ENCODE assay signal across 24 cellular contexts in genomic region chr11:82747471-82747870, GRCh38. TPM values are rescaled to one million over a fixed set of nuclear protein-coding genes. Genes with fewer than 3 reads are reported as not detected.
"Had no signal": no experiment of that assay in that cellular context is flagged by ENCODE, and none has a peak within 500 bp of the region (broad histone marks: within the 10 kb centered on the region; RNA-seq: fewer than 3 reads in every experiment).

No MANE protein-coding gene starts in this region.

- H3K79me2 ChIP-seq: hepatocyte had no signal

- H3K27ac ChIP-seq: colonic mucosa, esophagus muscularis mucosa, hepatocyte, ovary, suprapubic skin, tibial artery had no signal

- H3K4me2 ChIP-seq: hepatocyte had no signal

- ATAC-seq: left lobe of liver; natural killer cell; right cardiac atrium; stimulated activated naive CD8-positive, alpha-beta T cell treated with anti-CD3 and anti-CD28 coated beads, Interleukin-15, Interleukin-2, amounts not matched to agents 100 U/mL and 50 U/mL, for 24 hours had no signal

- H2AFZ ChIP-seq: hepatocyte had no signal

- FAIRE-seq: endothelial cell of umbilical vein, small intestine, urothelium cell line had no signal

- H3K9me3 Mint-ChIP-seq: endodermal cell had no signal

- H3K27ac Mint-ChIP-seq: endodermal cell, mesothelial cell of epicardium, natural killer cell had no signal

- H3K4me1 ChIP-seq: colonic mucosa, esophagus muscularis mucosa, suprapubic skin, tibial artery had no signal

- H3K4me3 ChIP-seq: colonic mucosa, esophagus muscularis mucosa, hepatocyte, ovary, suprapubic skin, tibial artery had no signal

- H3K36me3 Mint-ChIP-seq: mesothelial cell of epicardium, natural killer cell had no signal

- H3K36me3 ChIP-seq: colonic mucosa, esophagus muscularis mucosa, ovary, suprapubic skin, tibial artery had no signal

- DNase-seq: caudate nucleus; colonic mucosa; dermis blood vessel endothelial cell; endodermal cell; kidney glomerular epithelial cell; natural killer cell; nucleus accumbens; ovary; right cardiac atrium; small intestine; stimulated activated CD4-positive, alpha-beta T cell treated with anti-CD3 and anti-CD28 coated beads, Interleukin-12 subunit alpha, Interleukin-12 subunit beta, amount 100 ng/mL, for 4 hours; stimulated activated CD4-positive, alpha-beta T cell treated with anti-CD3 and anti-CD28 coated beads, Interleukin-2, amount 100 ng/mL, for 48 hours; stimulated activated naive CD8-positive, alpha-beta T cell treated with anti-CD3 and anti-CD28 coated beads, Interleukin-15, Interleukin-2, amounts not matched to agents 100 U/mL and 50 U/mL, for 24 hours; tibial artery had no signal

- H3K4me3 Mint-ChIP-seq: endodermal cell, mesothelial cell of epicardium, natural killer cell, neural crest cell had no signal

- H3K27me3 ChIP-seq: colonic mucosa, esophagus muscularis mucosa, hepatocyte, ovary, suprapubic skin, tibial artery had no signal

- H3K9me3 ChIP-seq: colonic mucosa, esophagus muscularis mucosa, ovary, suprapubic skin, tibial artery had no signal

RNA-seq across cellular contexts. Expression of gene FAM181B, which starts 13.8 kb away (rescaled TPM):
- total RNA-seq: endothelial cell of umbilical vein, fibroblast of villous mesenchyme, left lobe of liver, myocyte, natural killer cell had no signal
- polyA plus RNA-seq: endothelial cell of umbilical vein had no signal
